ENCODE assay signal across 2 cellular contexts in genomic region chr3:56355570-56356185, GRCh38.
TF ChIP-seq lines count a peak whose summit lies in the region.

No MANE protein-coding gene starts in this region.

TF ChIP-seq in GM23338, 12 proteins besides CTCF, POLR2A, EP300 and RAD21:
- 0 out of 2 replicates have a peak, but pooled peaks have one; percentile 36 for TF ChIP-seq ZNF462 (CRISPR knock-in tag; IDR thresholded peaks at IDR 0.05)
- TF ChIP-seq POLR2AphosphoS5 (IDR thresholded peaks at IDR 0.05; ENCODE audit: low read depth) = no peak
- TF ChIP-seq NANOG (IDR thresholded peaks at IDR 0.05; ENCODE audit: borderline replicate concordance) = no peak
- no peak for TF ChIP-seq ETS1 (IDR thresholded peaks at IDR 0.05)

TF ChIP-seq in HEK293T, 16 proteins besides CTCF, POLR2A, EP300 and RAD21 (continued from another document):
- no peak for TF ChIP-seq FOXM1 (IDR thresholded peaks at IDR 0.05; ENCODE audit: borderline replicate concordance)
- no peak for TF ChIP-seq FOXK2 (IDR thresholded peaks at IDR 0.05)
- no peak for TF ChIP-seq CTBP1 (IDR thresholded peaks at IDR 0.05; ENCODE audit: borderline replicate concordance)
- TF ChIP-seq ZNF384 (IDR thresholded peaks at IDR 0.05) = no peak
- TF ChIP-seq TARDBP (IDR thresholded peaks at IDR 0.05) = no peak
- no peak for TF ChIP-seq NFRKB (IDR thresholded peaks at IDR 0.05)
- TF ChIP-seq ELF4 (IDR thresholded peaks at IDR 0.05) = no peak
- TF ChIP-seq ARNT (IDR thresholded peaks at IDR 0.05) = no peak
- TF ChIP-seq PKNOX1 (IDR thresholded peaks at IDR 0.05) = no peak
- no peak for TF ChIP-seq BHLHE40 (IDR thresholded peaks at IDR 0.05; ENCODE audit: borderline replicate concordance)
